In genomic region chr11:135002236-135002635, GRCh38 we compare ENCODE assay signal across 22 cellular contexts.
"Had no signal": no experiment of that assay in that cellular context is flagged by ENCODE, and none has a peak within 500 bp of the region (broad histone marks: within the 10 kb centered on the region; RNA-seq: fewer than 3 reads in every experiment).

No MANE protein-coding gene starts in this region.

- H3K27ac ChIP-seq: gastrocnemius medialis, left ventricle myocardium inferior, ovary, psoas muscle, right atrium auricular region, thoracic aorta, vagina, WERI-Rb-1 had no signal

- DNase-seq: activated CD4-positive, alpha-beta T cell treated with anti-CD3 and anti-CD28 coated beads, Interleukin-2, amount 50 U/mL, for 1 hour; activated CD4-positive, CD25-positive, alpha-beta regulatory T cell treated with anti-CD3 and anti-CD28 coated beads, Interleukin-2, amount 50 U/mL, for 72 hours; activated CD8-positive, alpha-beta T cell treated with anti-CD3 and anti-CD28 coated beads, Interleukin-2, amount 10 ng/mL, durations not matched to agents 7 days and 5 days; aorta; effector CD8-positive, alpha-beta T cell; gastrocnemius medialis; hippocampal formation; kidney glomerular epithelial cell; left ventricle myocardium inferior; naive thymus-derived CD8-positive, alpha-beta T cell; ovary; psoas muscle; stimulated activated CD4-positive, alpha-beta T cell treated with anti-CD3 and anti-CD28 coated beads, Interleukin-4, amount 100 ng/mL, for 24 hours; stimulated activated naive CD4-positive, alpha-beta T cell treated with Interleukin-2 at 50 U/mL for 16 hours; WERI-Rb-1 had no signal

- H3K9me3 Mint-ChIP-seq: type B pancreatic cell had no signal

- H3K4me3 Mint-ChIP-seq: activated CD8-positive, alpha-beta T cell treated with anti-CD3 and anti-CD28 coated beads, Interleukin-2, amount 10 ng/mL, durations not matched to agents 7 days and 5 days; brain; dendritic cell treated with granulocyte-macrophage colony-stimulating factor and Interleukin-4, amounts not matched to agents 40 ng/mL and 50 ng/mL, for 4 days; naive thymus-derived CD8-positive, alpha-beta T cell; type B pancreatic cell had no signal

- H3K27me3 ChIP-seq: ovary, right atrium auricular region, vagina had no signal

- H3K4me1 Mint-ChIP-seq: naive thymus-derived CD8-positive, alpha-beta T cell had no signal

- H3K36me3 ChIP-seq: gastrocnemius medialis, left ventricle myocardium inferior, ovary, right atrium auricular region, thoracic aorta, vagina, WERI-Rb-1 had no signal

- H3K4me3 ChIP-seq: gastrocnemius medialis, left ventricle myocardium inferior, ovary, psoas muscle, right atrium auricular region, thoracic aorta, vagina had no signal

- H3K27ac Mint-ChIP-seq: activated CD8-positive, alpha-beta T cell treated with anti-CD3 and anti-CD28 coated beads, Interleukin-2, amount 10 ng/mL, durations not matched to agents 7 days and 5 days; activated naive CD4-positive, alpha-beta T cell treated with anti-CD3 and anti-CD28 coated beads, Interleukin-2, amount 50 U/mL, for 72 hours; brain; dendritic cell treated with granulocyte-macrophage colony-stimulating factor and Interleukin-4, amounts not matched to agents 40 ng/mL and 50 ng/mL, for 4 days; naive thymus-derived CD8-positive, alpha-beta T cell; type B pancreatic cell had no signal

- H3K4me1 ChIP-seq: gastrocnemius medialis, psoas muscle, right atrium auricular region, vagina had no signal

- H3K9me3 ChIP-seq: gastrocnemius medialis, left ventricle myocardium inferior, ovary, psoas muscle, right atrium auricular region, thoracic aorta, vagina had no signal

- H3K36me3 Mint-ChIP-seq: activated naive CD4-positive, alpha-beta T cell treated with anti-CD3 and anti-CD28 coated beads, Interleukin-2, amount 50 U/mL, for 72 hours; brain; naive thymus-derived CD8-positive, alpha-beta T cell; type B pancreatic cell had no signal

- H3K27me3 Mint-ChIP-seq: dendritic cell treated with granulocyte-macrophage colony-stimulating factor and Interleukin-4, amounts not matched to agents 40 ng/mL and 50 ng/mL, for 4 days; type B pancreatic cell had no signal
